1 cellular context compared by ENCODE assay signal in the genomic region with DNA sequence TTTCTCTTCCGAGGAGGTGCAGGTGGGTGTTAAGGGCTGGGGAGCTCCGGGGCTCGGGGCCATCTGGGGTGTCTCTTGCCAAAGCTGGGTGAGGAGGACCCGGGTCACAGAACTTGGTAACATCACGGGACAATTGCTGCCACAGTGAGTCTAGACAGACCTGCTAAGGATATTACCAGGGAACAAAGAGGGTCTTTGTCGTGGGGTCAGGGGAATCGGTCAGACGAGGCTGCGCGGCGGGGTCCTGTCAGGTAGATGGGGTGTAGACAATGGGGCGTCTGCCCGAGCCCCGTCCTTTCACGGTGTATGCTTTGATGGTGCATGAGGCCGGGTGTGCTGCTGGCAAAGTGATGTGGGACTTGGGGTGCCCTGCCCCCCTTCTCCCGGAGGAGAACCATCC.
TF ChIP-seq lines count a peak whose summit lies in the region.

No MANE protein-coding gene starts in this region.

TF ChIP-seq in H1, 55 proteins besides CTCF, POLR2A, EP300 and RAD21:
- TF ChIP-seq PHF8 (conservative IDR thresholded peaks at IDR 0.05; ENCODE audit: low read depth, low read length) (no peak), YY1 (IDR thresholded peaks at IDR 0.05; ENCODE audit: low read depth, low read length) (no peak), SUZ12 (IDR thresholded peaks at IDR 0.05; ENCODE audit: low read length) (no peak), SIRT6 (IDR thresholded peaks at IDR 0.05; ENCODE audit: low read length) (no peak), BRCA1 (IDR thresholded peaks at IDR 0.05; ENCODE audit: low read depth, low read length) (no peak), POLR2AphosphoS5 (IDR thresholded peaks at IDR 0.05; ENCODE audit: low read depth, low read length) (no peak)
- TF ChIP-seq, protein P1, sequence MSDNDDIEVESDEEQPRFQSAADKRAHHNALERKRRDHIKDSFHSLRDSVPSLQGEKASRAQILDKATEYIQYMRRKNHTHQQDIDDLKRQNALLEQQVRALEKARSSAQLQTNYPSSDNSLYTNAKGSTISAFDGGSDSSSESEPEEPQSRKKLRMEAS (IDR thresholded peaks at IDR 0.05) = no peak
TF ChIP-seq in H1: peak in this region for 0.
